In genomic region chr3:112638327-112639020, GRCh38 we compare ENCODE assay signal across 18 cellular contexts. TPM values are rescaled to one million over a fixed set of nuclear protein-coding genes. Genes with fewer than 3 reads are reported as not detected.
DNase-seq lines count a peak whose midpoint lies in the region; ATAC-seq and TF ChIP-seq lines count a peak whose summit lies in the region.
"Had no signal": no experiment of that assay in that cellular context is flagged by ENCODE, and none has a peak within 500 bp of the region (broad histone marks: within the 10 kb centered on the region; RNA-seq: fewer than 3 reads in every experiment).

No MANE protein-coding gene starts in this region.

- TF ChIP-seq CTCF in body of pancreas (IDR thresholded peaks at IDR 0.05), result no peak

- DNase-seq in T-helper 1 cell, result no peak
- peak; percentile 73 for DNase-seq in Right ventricle myocardium superior
- DNase-seq in putamen (ENCODE audit: low spot score), result peak; percentile 39
- peak; percentile 72 to 83 for DNase-seq in aorta
- no peak for DNase-seq in body of pancreas
- DNase-seq: 8988T; activated T-cell treated with anti-CD3 and anti-CD28 coated beads, Interleukin-2, amount 50 U/mL, for 4 hours; DMS 273 treated with DMSO at 0.1 percent for 48 hours; kidney; NCI-H1092 treated with DMSO at 0.1 percent for 48 hours; stimulated activated CD4-positive, alpha-beta T cell treated with anti-CD3 and anti-CD28 coated beads, Interleukin-4, amount 100 ng/mL, for 1 hour had no signal

- TF ChIP-seq POLR2A in body of pancreas (IDR thresholded peaks at IDR 0.05), result no peak

- no peaks in the 10 kb centered on the region for H3K9me3 ChIP-seq in aorta (ENCODE audit: control insufficient read depth, low read length)
- no peaks in the 10 kb centered on the region for H3K9me3 ChIP-seq in body of pancreas
- H3K9me3 ChIP-seq: SJSA1 had no signal

- no peak overlapping the region for H3K4me3 Mint-ChIP-seq in T-helper 1 cell treated with Interleukin-12 subunit alpha and Interleukin-12 subunit beta and Interleukin-4 antibody, amounts not matched to agents 30 μg/mL and 1 μg/mL, for 36 hours
- H3K4me3 Mint-ChIP-seq: activated T-cell treated with anti-CD3 and anti-CD28 coated beads, Interleukin-2, amount 50 U/mL, for 4 hours; stimulated activated naive CD8-positive, alpha-beta T cell treated with anti-CD3 and anti-CD28 coated beads, Interleukin-15, Interleukin-2, amounts not matched to agents 100 ng/mL and 50 ng/mL, for 24 hours; WTC11 had no signal

- H3K4me1 ChIP-seq in aorta (ENCODE audit: control insufficient read depth in 1 of 2, insufficient read depth in 2 of 2, low read length in 2 of 2) (peaks cover 0 to 2% of the 10 kb centered on the region in 2 donors), body of pancreas (peaks cover 13% of the 10 kb centered on the region)

- H3K27me3 ChIP-seq in aorta (ENCODE audit: control insufficient read depth in 1 of 2, insufficient read depth in 2 of 2, low read length in 1 of 2), result no peaks in the 10 kb centered on the region
- H3K27me3 ChIP-seq in body of pancreas, result no peaks in the 10 kb centered on the region
- H3K27me3 ChIP-seq: cardiac muscle cell, SJSA1 had no signal

- no peak overlapping the region for H3K4me3 ChIP-seq in aorta (ENCODE audit: low read length in 2 of 2)
- H3K4me3 ChIP-seq in body of pancreas, result no peak overlapping the region
- H3K4me3 ChIP-seq: cardiac muscle cell, SJSA1 had no signal

- no peaks in the 10 kb centered on the region for H3K36me3 ChIP-seq in aorta (ENCODE audit: control insufficient read depth in 1 of 2, insufficient read depth in 2 of 2, low read length in 1 of 2)
- no peaks in the 10 kb centered on the region for H3K36me3 ChIP-seq in body of pancreas (replicated peaks in 1 of 2; ENCODE audit: insufficient read depth in 1 of 2, low read depth in 2 of 2)
- H3K36me3 ChIP-seq: cardiac muscle cell, SJSA1 had no signal

- ATAC-seq in Right ventricle myocardium superior (ENCODE audit: poor library complexity) (peak; percentile 34), aorta (ENCODE audit: low FRiP score) (peak; percentile 30), body of pancreas (no peak), HG03520 (IDR thresholded peaks at IDR 0.05; ENCODE audit: unreplicated experiment) (no peak)
- no peak for ATAC-seq in activated CD4-positive, CD25-positive, alpha-beta regulatory T cell treated with anti-CD3 and anti-CD28 coated beads, Interleukin-2, amount 50 U/mL, for 24 hours
- ATAC-seq: activated T-cell treated with anti-CD3 and anti-CD28 coated beads, Interleukin-2, amount 50 U/mL, for 4 hours; WTC11 had no signal

- H3K27me3 Mint-ChIP-seq in T-helper 1 cell treated with Interleukin-12 subunit alpha and Interleukin-12 subunit beta and Interleukin-4 antibody, amounts not matched to agents 30 μg/mL and 1 μg/mL, for 36 hours (ENCODE audit: low read depth), result no peaks in the 10 kb centered on the region
- H3K27me3 Mint-ChIP-seq: stimulated activated naive CD8-positive, alpha-beta T cell treated with anti-CD3 and anti-CD28 coated beads, Interleukin-15, Interleukin-2, amounts not matched to agents 100 ng/mL and 50 ng/mL, for 24 hours had no signal

- peaks cover 24% of the 10 kb centered on the region for H3K4me1 Mint-ChIP-seq in T-helper 1 cell treated with Interleukin-12 subunit alpha and Interleukin-12 subunit beta and Interleukin-4 antibody, amounts not matched to agents 30 μg/mL and 1 μg/mL, for 36 hours (ENCODE audit: low read depth)

- no peaks in the 10 kb centered on the region for H3K9me3 Mint-ChIP-seq in T-helper 1 cell treated with Interleukin-12 subunit alpha and Interleukin-12 subunit beta and Interleukin-4 antibody, amounts not matched to agents 30 μg/mL and 1 μg/mL, for 36 hours
- H3K9me3 Mint-ChIP-seq: activated T-cell treated with anti-CD3 and anti-CD28 coated beads, Interleukin-2, amount 50 U/mL, for 4 hours; stimulated activated naive CD8-positive, alpha-beta T cell treated with anti-CD3 and anti-CD28 coated beads, Interleukin-15, Interleukin-2, amounts not matched to agents 100 ng/mL and 50 ng/mL, for 24 hours had no signal

- 57 to 62% methylated on average over 15 to 17 of the region's 17 CpGs for WGBS in aorta, 2 donors
- 83 to 92% methylated on average over 14 to 17 of the region's 17 CpGs for WGBS in body of pancreas, 2 donors

- intact Hi-C loops in Right ventricle myocardium superior (cut with DNase I) (no loop called here), aorta (cut with DNase I) (no loop called here), body of pancreas (cut with DNase I) (no loop called here)

- no peaks in the 10 kb centered on the region for H3K36me3 Mint-ChIP-seq in T-helper 1 cell treated with Interleukin-12 subunit alpha and Interleukin-12 subunit beta and Interleukin-4 antibody, amounts not matched to agents 30 μg/mL and 1 μg/mL, for 36 hours (ENCODE audit: low read depth)
- H3K36me3 Mint-ChIP-seq: WTC11 had no signal

- peak overlapping the region; percentile 10 for H3K27ac Mint-ChIP-seq in T-helper 1 cell treated with Interleukin-12 subunit alpha and Interleukin-12 subunit beta and Interleukin-4 antibody, amounts not matched to agents 30 μg/mL and 1 μg/mL, for 36 hours
- H3K27ac Mint-ChIP-seq: stimulated activated naive CD8-positive, alpha-beta T cell treated with anti-CD3 and anti-CD28 coated beads, Interleukin-15, Interleukin-2, amounts not matched to agents 100 ng/mL and 50 ng/mL, for 24 hours; WTC11 had no signal

- H3K27ac ChIP-seq in aorta (ENCODE audit: low read depth in 1 of 2, low read length in 2 of 2), result no peak overlapping the region
- H3K27ac ChIP-seq in body of pancreas, result no peak overlapping the region
- H3K27ac ChIP-seq: cardiac muscle cell had no signal

RNA-seq across cellular contexts. Expression of gene CCDC80, which starts 2.5 kb away (rescaled TPM):
- total RNA-seq in Right ventricle myocardium superior (54.0 TPM), aorta (1,000 to 10,000 TPM in 1 of 2 donors, 100 to 1,000 TPM in 1; 241 to 1,615 TPM), body of pancreas (10 to 100 TPM; 17.4 to 25.1 TPM)
- polyA plus RNA-seq in aorta, result 10 to 100 TPM; 64.5 to 99.8 TPM

Comparison
In these comparisons a context has a peak if more than half of its experiments do, and no peak if none do; other contexts are left out.
1. DNase-seq: peak in Right ventricle myocardium superior (single experiment), putamen (single experiment) and aorta (2 of 2); none in T-helper 1 cell (0 of 5) and body of pancreas (0 of 4).
2. ATAC-seq: peak in Right ventricle myocardium superior (single experiment) and aorta (single experiment); none in body of pancreas (single experiment), HG03520 (single experiment) and activated CD4-positive, CD25-positive, alpha-beta regulatory T cell treated with anti-CD3 and anti-CD28 coated beads, Interleukin-2, amount 50 U/mL, for 24 hours (0 of 2).